Comparison of ENCODE assay signal across 2 cellular contexts in genomic region chr1:4066860-4067599, GRCh38.
TF ChIP-seq lines count a peak whose summit lies in the region.

No MANE protein-coding gene starts in this region.

TF ChIP-seq in HepG2, 621 proteins besides CTCF, POLR2A, EP300 and RAD21:
- peak; percentile 37; the same call in 1 of the 2 replicates for TF ChIP-seq CREB1 (IDR thresholded peaks at IDR 0.05)
- no peak for TF ChIP-seq CREB1 (CRISPR knock-in tag; IDR thresholded peaks at IDR 0.05)
- TF ChIP-seq ASH2L (IDR thresholded peaks at IDR 0.05; ENCODE audit: insufficient read length, low read depth, low read length): peak; percentile 58
- no peak for TF ChIP-seq PHF21A (CRISPR knock-in tag; IDR thresholded peaks at IDR 0.05)
- TF ChIP-seq MNT (IDR thresholded peaks at IDR 0.05): 0 out of 2 replicates have a peak, but pooled peaks have one; percentile 3
- TF ChIP-seq SRSF1 (optimal IDR thresholded peaks at IDR 0.05; ENCODE audit: low read depth, low read length): no peak
- TF ChIP-seq SP1 (IDR thresholded peaks at IDR 0.05): 0 out of 2 replicates have a peak, but pooled peaks have one; percentile 14
- no peak for TF ChIP-seq SP1 (CRISPR knock-in tag; IDR thresholded peaks at IDR 0.05)
- TF ChIP-seq NFRKB (IDR thresholded peaks at IDR 0.05): 0 out of 2 replicates have a peak, but pooled peaks have one; percentile 22
TF ChIP-seq in HepG2: peak in this region for 5.

TF ChIP-seq in H1, 55 proteins besides CTCF, POLR2A, EP300 and RAD21:
- TF ChIP-seq ASH2L (IDR thresholded peaks at IDR 0.05; ENCODE audit: low read length): peak; percentile 91
- no peak for TF ChIP-seq TCF12 (IDR thresholded peaks at IDR 0.05; ENCODE audit: low read depth, low read length)
TF ChIP-seq in H1: peak in this region for 1.
